12 cellular contexts compared by ENCODE assay signal in the genomic region with DNA sequence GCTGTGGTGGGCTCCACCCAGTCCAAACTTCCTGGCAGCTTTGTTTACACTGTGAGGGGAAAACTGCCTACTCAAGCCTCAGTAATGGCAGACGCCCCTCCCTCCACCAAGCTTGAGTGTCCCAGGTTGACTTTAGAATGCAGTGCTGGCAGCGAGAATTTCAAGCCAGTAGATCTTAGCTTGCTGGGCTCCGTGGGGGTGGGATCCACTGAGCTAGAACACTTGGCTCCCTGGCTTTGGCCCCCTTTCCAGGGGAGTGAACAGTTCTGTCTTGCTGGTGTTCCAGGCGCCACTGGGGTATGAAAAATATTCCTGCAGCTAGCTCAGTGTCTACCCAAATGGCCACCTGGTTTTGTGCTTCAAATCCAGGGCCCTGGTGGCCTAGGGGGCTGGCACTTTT. TPM values are rescaled to one million over a fixed set of nuclear protein-coding genes. Genes with fewer than 3 reads are reported as not detected.
"Had no signal": no experiment of that assay in that cellular context is flagged by ENCODE, and none has a peak within 500 bp of the region (broad histone marks: within the 10 kb centered on the region; RNA-seq: fewer than 3 reads in every experiment).

No MANE protein-coding gene starts in this region.

RNA-seq across cellular contexts. Expression of a gene that starts 49.6 kb away (rescaled TPM):
- total RNA-seq: activated B cell treated with CpG ODN at 0.5 μM for 24 hours; activated CD4-positive, alpha-beta memory T cell treated with anti-CD3 and anti-CD28 coated beads for 36 hours; activated CD4-positive, alpha-beta memory T cell treated with anti-CD3 and anti-CD28 coated beads, Interleukin-2, amount 10 ng/mL, durations not matched to agents 7 days and 5 days; activated CD4-positive, alpha-beta T cell treated with anti-CD3 and anti-CD28 coated beads for 36 hours; activated CD4-positive, alpha-beta T cell treated with anti-CD3 and anti-CD28 coated beads, Interleukin-2, amount 10 ng/mL, durations not matched to agents 24 days and 14 days; activated CD4-positive, alpha-beta T cell treated with anti-CD3 and anti-CD28 coated beads, Interleukin-2, amount 10 ng/mL, durations not matched to agents 7 days and 5 days; activated CD8-positive, alpha-beta memory T cell treated with anti-CD3 and anti-CD28 coated beads for 36 hours; activated CD8-positive, alpha-beta memory T cell treated with anti-CD3 and anti-CD28 coated beads, Interleukin-2, amount 10 ng/mL, durations not matched to agents 7 days and 5 days; activated CD8-positive, alpha-beta T cell treated with anti-CD3 and anti-CD28 coated beads for 36 hours; activated CD8-positive, alpha-beta T cell treated with anti-CD3 and anti-CD28 coated beads, Interleukin-2, amount 10 ng/mL, durations not matched to agents 7 days and 5 days; T-helper 1 cell treated with Interleukin-12 subunit alpha and Interleukin-12 subunit beta and Interleukin-4 antibody, amounts not matched to agents 30 ng/mL and 1 ng/mL, for 36 hours; T-helper 2 cell treated with Interferon-gamma antibody and Interleukin-4, amounts not matched to agents 100 ng/mL and 5 ng/mL, for 36 hours had no signal
